ENCODE assay signal across 21 cellular contexts in genomic region chr2:230998882-230999281, GRCh38. TPM values are rescaled to one million over a fixed set of nuclear protein-coding genes. Genes with fewer than 3 reads are reported as not detected.
"Had no signal": no experiment of that assay in that cellular context is flagged by ENCODE, and none has a peak within 500 bp of the region (broad histone marks: within the 10 kb centered on the region; RNA-seq: fewer than 3 reads in every experiment).

No MANE protein-coding gene starts in this region.

- H3K9me3 ChIP-seq: MG63, SK-N-SH had no signal

- H3K27ac ChIP-seq: RWPE1 had no signal

- H3K4me3 ChIP-seq: MG63 had no signal

- H3K4me2 ChIP-seq: SK-N-SH had no signal

- DNase-seq: IMR-90, Karpas-422, KG1, MG63, NCI-H1092 treated with DMSO at 0.1 percent for 48 hours, NCI-H1436, NCI-H187, NCI-H2029, NCI-H2081 treated with DMSO at 0.1 percent for 48 hours, NCI-H2171, NCI-H226, NCI-H446, NCI-H510A, NCI-H524 treated with DMSO at 0.1 percent for 48 hours, NCI-H69, NCI-H774, SHP77, SK-N-SH had no signal

- H3K27me3 ChIP-seq: MG63 had no signal

- H3K36me3 ChIP-seq: MG63 had no signal

- H3K9ac ChIP-seq: SK-N-SH had no signal

RNA-seq across cellular contexts. Expression of gene SPATA3, which starts 3.0 kb away (rescaled TPM):
- total RNA-seq: HT-29, IMR-90, SK-MEL-5 had no signal
- polyA plus RNA-seq: IMR-90, SK-N-SH had no signal
